ENCODE assay signal across 3 cellular contexts in genomic region chr1:148738667-148739066, GRCh38. TPM values are rescaled to one million over a fixed set of nuclear protein-coding genes. Genes with fewer than 3 reads are reported as not detected.
"Had no signal": no experiment of that assay in that cellular context is flagged by ENCODE, and none has a peak within 500 bp of the region (broad histone marks: within the 10 kb centered on the region; RNA-seq: fewer than 3 reads in every experiment).

No MANE protein-coding gene starts in this region.

RNA-seq across cellular contexts. Expression of gene NUDT4B, which starts 9.9 kb away (rescaled TPM):
- total RNA-seq: activated naive CD4-positive, alpha-beta T cell treated with anti-CD3 and anti-CD28 coated beads for 36 hours; activated naive CD8-positive, alpha-beta T cell treated with anti-CD3 and anti-CD28 coated beads, Interleukin-2, amount 10 ng/mL, durations not matched to agents 7 days and 5 days; cardiac septum had no signal
